8 cellular contexts compared by ENCODE assay signal in genomic region chr19:38213911-38214625, GRCh38. TPM values are rescaled to one million over a fixed set of nuclear protein-coding genes. Genes with fewer than 3 reads are reported as not detected.
DNase-seq lines count a peak whose midpoint lies in the region; ATAC-seq and TF ChIP-seq lines count a peak whose summit lies in the region.

No MANE protein-coding gene starts in this region.

- H3K36me3 ChIP-seq in Caco-2 (ENCODE audit: control insufficient read depth, insufficient read depth, low read length) (no peaks in the 10 kb centered on the region), colonic mucosa (no peaks in the 10 kb centered on the region)

- H3K27me3 ChIP-seq in Caco-2 (replicated peaks; ENCODE audit: control insufficient read depth, insufficient read depth, low read length) (no peaks in the 10 kb centered on the region), colonic mucosa (peaks cover 28% of the 10 kb centered on the region)

- H3K9ac ChIP-seq in colonic mucosa (ENCODE audit: low read depth in 2 of 2, low read length in 2 of 2) = no peak overlapping the region

- TF ChIP-seq CTCF in Caco-2 (IDR thresholded peaks at IDR 0.05; ENCODE audit: insufficient read depth in 1 of 2, low read depth in 1 of 2, low read length in 1 of 2, severe bottlenecking in 1 of 2, unreplicated experiment in 1 of 2) = no peak
- TF ChIP-seq CTCF in colonic mucosa (IDR thresholded peaks at IDR 0.05) = no peak

- H3K27me3 Mint-ChIP-seq in Caco-2 (ENCODE audit: insufficient read depth, unreplicated experiment) = no peaks in the 10 kb centered on the region
- H3K27me3 Mint-ChIP-seq in activated CD4-positive, alpha-beta T cell treated with anti-CD3 and anti-CD28 coated beads, Interleukin-2, amount 10 ng/mL, durations not matched to agents 7 days and 5 days = peaks cover 46% of the 10 kb centered on the region
- H3K27me3 Mint-ChIP-seq in effector memory CD8-positive, alpha-beta T cell = peaks cover 35 to 61% of the 10 kb centered on the region in 2 donors

- no peak overlapping the region for H3K4me3 ChIP-seq in Caco-2 (ENCODE audit: low read depth, low read length)
- H3K4me3 ChIP-seq in colonic mucosa = no peak overlapping the region

- no TSS peak for BruUV-seq in Caco-2 (replicated peaks; lab: Mats Ljungman, UMichigan)

- CTCF ChIA-PET in Caco-2 (lab: Charles Lee) = no interaction called here
- CTCF ChIA-PET in activated CD4-positive, alpha-beta T cell treated with anti-CD3 and anti-CD28 coated beads, Interleukin-2, amount 10 ng/mL, durations not matched to agents 7 days and 5 days (lab: Charles Lee) = interaction anchor here (0.7 to 1.1 kb wide), 2 partner anchors 30 to 126 kb away, joined by 3 read pairs; no protein-coding TSS in a partner anchor

- H3K27ac Mint-ChIP-seq in Caco-2 (ENCODE audit: unreplicated experiment) = peak overlapping the region; percentile 60
- peak overlapping the region; percentile 76 for H3K27ac Mint-ChIP-seq in activated CD4-positive, alpha-beta T cell treated with anti-CD3 and anti-CD28 coated beads, Interleukin-2, amount 10 ng/mL, durations not matched to agents 7 days and 5 days
- peak overlapping the region; percentile 94 to 98 for H3K27ac Mint-ChIP-seq in effector memory CD8-positive, alpha-beta T cell

- H3K27ac ChIP-seq in colonic mucosa = no peak overlapping the region

- no peak overlapping the region for H3K4me3 Mint-ChIP-seq in Caco-2 (ENCODE audit: unreplicated experiment)
- H3K4me3 Mint-ChIP-seq in activated CD4-positive, alpha-beta T cell treated with anti-CD3 and anti-CD28 coated beads, Interleukin-2, amount 10 ng/mL, durations not matched to agents 7 days and 5 days = peak overlapping the region; percentile 2
- H3K4me3 Mint-ChIP-seq in effector memory CD8-positive, alpha-beta T cell = peak overlapping the region; percentile 76

- H3K36me3 Mint-ChIP-seq in Caco-2 (ENCODE audit: insufficient read depth, unreplicated experiment) = peaks cover 36% of the 10 kb centered on the region
- peaks cover 4% of the 10 kb centered on the region for H3K36me3 Mint-ChIP-seq in activated CD4-positive, alpha-beta T cell treated with anti-CD3 and anti-CD28 coated beads, Interleukin-2, amount 10 ng/mL, durations not matched to agents 7 days and 5 days (ENCODE audit: low read depth)
- H3K36me3 Mint-ChIP-seq in effector memory CD8-positive, alpha-beta T cell (ENCODE audit: insufficient read depth) = peaks cover 21% of the 10 kb centered on the region

- ATAC-seq in HG03469 (IDR thresholded peaks at IDR 0.05; ENCODE audit: unreplicated experiment) (peak; percentile 55), left colon (no peak)
- peak; percentile 86 for ATAC-seq in effector memory CD8-positive, alpha-beta T cell (replicated peaks)

- H3K4me1 Mint-ChIP-seq in Caco-2 (ENCODE audit: low read depth, unreplicated experiment) = peaks cover 10% of the 10 kb centered on the region
- H3K4me1 Mint-ChIP-seq in activated CD4-positive, alpha-beta T cell treated with anti-CD3 and anti-CD28 coated beads, Interleukin-2, amount 10 ng/mL, durations not matched to agents 7 days and 5 days = peaks cover 23% of the 10 kb centered on the region
- peaks cover 25% of the 10 kb centered on the region in 2 donors for H3K4me1 Mint-ChIP-seq in effector memory CD8-positive, alpha-beta T cell (ENCODE audit: low read depth in 2 of 2)

- H3K9me3 ChIP-seq in Caco-2 (no peaks in the 10 kb centered on the region), colonic mucosa (no peaks in the 10 kb centered on the region)

- POLR2A ChIA-PET in Caco-2 (lab: Charles Lee) = no interaction called here
- POLR2A ChIA-PET in activated CD4-positive, alpha-beta T cell treated with anti-CD3 and anti-CD28 coated beads, Interleukin-2, amount 10 ng/mL, durations not matched to agents 7 days and 5 days (lab: Charles Lee) = no interaction called here

- H3K9me3 Mint-ChIP-seq in Caco-2 (ENCODE audit: unreplicated experiment) = no peaks in the 10 kb centered on the region
- no peaks in the 10 kb centered on the region for H3K9me3 Mint-ChIP-seq in activated CD4-positive, alpha-beta T cell treated with anti-CD3 and anti-CD28 coated beads, Interleukin-2, amount 10 ng/mL, durations not matched to agents 7 days and 5 days
- peaks cover 5% of the 10 kb centered on the region in 2 donors for H3K9me3 Mint-ChIP-seq in effector memory CD8-positive, alpha-beta T cell

- no peak for DNase-seq in Caco-2
- DNase-seq in activated CD4-positive, alpha-beta T cell treated with anti-CD3 and anti-CD28 coated beads, Interleukin-2, amount 10 ng/mL, durations not matched to agents 7 days and 5 days = peak; percentile 71
- peak; percentile 65 to 67 (median 67) for DNase-seq in effector memory CD8-positive, alpha-beta T cell
- peak in 2 of 3 experiments; percentile 30 to 67 for DNase-seq in stimulated activated CD4-positive, alpha-beta T cell treated with anti-CD3 and anti-CD28 coated beads, TNF-alpha, amount 100 ng/mL, for 24 hours (ENCODE audit: low read depth in 3 of 3)
- DNase-seq in colonic mucosa = no peak
- DNase-seq in left colon = no peak
- DNase-seq in SKM-1 (lab: John Stamatoyannopoulos, UW; ENCODE audit: unreplicated experiment) = no peak

- intact Hi-C loops in Caco-2 (cut with micrococcal nuclease; ENCODE audit: unreplicated experiment) = no loop called here
- intact Hi-C loops in colonic mucosa (cut with DNase I) = no loop called here
- intact Hi-C loops in left colon (cut with DNase I, micrococcal nuclease) = no loop called here

- no peaks in the 10 kb centered on the region for H3K4me1 ChIP-seq in Caco-2
- no peaks in the 10 kb centered on the region for H3K4me1 ChIP-seq in colonic mucosa

RNA-seq across cellular contexts. Expression of gene DPF1, which starts 10.0 kb away (rescaled TPM):
- 3.6 and 5.0 TPM in 2 replicates for total RNA-seq in Caco-2 (2022)
- under 1 TPM; 0.12 to 0.20 TPM for total RNA-seq in activated CD4-positive, alpha-beta T cell treated with anti-CD3 and anti-CD28 coated beads, Interleukin-2, amount 10 ng/mL, durations not matched to agents 7 days and 5 days
- not detected for total RNA-seq in colonic mucosa
- total RNA-seq in left colon = not detected

RNA-seq across cellular contexts. Expression of gene PPP1R14A, which starts 42.1 kb away (rescaled TPM):
- total RNA-seq in Caco-2 (2022) (11.1 and 13.8 TPM in 2 replicates), colonic mucosa (10 to 100 TPM; 11.0 to 27.8 TPM), left colon (10 to 100 TPM in 1 of 2 donors, 1 to 10 TPM in 1; 7.1 to 38.3 TPM)
- total RNA-seq in activated CD4-positive, alpha-beta T cell treated with anti-CD3 and anti-CD28 coated beads, Interleukin-2, amount 10 ng/mL, durations not matched to agents 7 days and 5 days = not detected

RNA-seq across cellular contexts. Expression of gene SPINT2, which starts 50.3 kb away (rescaled TPM):
- total RNA-seq in Caco-2 (2022) (728 and 748 TPM in 2 replicates), colonic mucosa (100 to 1,000 TPM; 790 to 935 TPM), left colon (100 to 1,000 TPM; 852 to 964 TPM)
- total RNA-seq in activated CD4-positive, alpha-beta T cell treated with anti-CD3 and anti-CD28 coated beads, Interleukin-2, amount 10 ng/mL, durations not matched to agents 7 days and 5 days = 1 to 10 TPM; 8.9 to 9.3 TPM

Comparison
In these comparisons a context has a peak if more than half of its experiments do, and no peak if none do; other contexts are left out.
1. DNase-seq: peak in activated CD4-positive, alpha-beta T cell treated with anti-CD3 and anti-CD28 coated beads, Interleukin-2, amount 10 ng/mL, durations not matched to agents 7 days and 5 days (single experiment), effector memory CD8-positive, alpha-beta T cell (3 of 3) and stimulated activated CD4-positive, alpha-beta T cell treated with anti-CD3 and anti-CD28 coated beads, TNF-alpha, amount 100 ng/mL, for 24 hours (2 of 3); none in Caco-2 (0 of 2), colonic mucosa (single experiment), left colon (0 of 2) and SKM-1 (single experiment).
2. RNA of gene PPP1R14A, which starts 42.1 kb away (total RNA-seq): 7.1 to 38.3 TPM in left colon, 11.0 to 27.8 TPM in colonic mucosa and 11.1 to 13.8 TPM in Caco-2; not detected in activated CD4-positive, alpha-beta T cell treated with anti-CD3 and anti-CD28 coated beads, Interleukin-2, amount 10 ng/mL, durations not matched to agents 7 days and 5 days; every median in the first group is over 4 times any median in the second.
3. RNA of gene SPINT2, which starts 50.3 kb away (total RNA-seq): 852 to 964 TPM in left colon, 790 to 935 TPM in colonic mucosa and 728 to 748 TPM in Caco-2; 8.9 to 9.3 TPM in activated CD4-positive, alpha-beta T cell treated with anti-CD3 and anti-CD28 coated beads, Interleukin-2, amount 10 ng/mL, durations not matched to agents 7 days and 5 days; every median in the first group is over 10 times any median in the second.
4. Peak in every context shown above with its lines, with median percentiles within 50 percentile points of each other: H3K27ac Mint-ChIP-seq.